8 cellular contexts compared by ENCODE assay signal in genomic region chr3:122415762-122416654, GRCh38. TPM values are rescaled to one million over a fixed set of nuclear protein-coding genes. Genes with fewer than 3 reads are reported as not detected.
DNase-seq lines count a peak whose midpoint lies in the region; ATAC-seq and TF ChIP-seq lines count a peak whose summit lies in the region.

WDR5B (minus strand) TSS chr3:122416062; CDS start chr3:122415528, 534 bp downstream.

- POLR2A ChIA-PET in AG04450 (lab: Yijun Ruan, JAX): interaction anchor here (0.6 to 1.1 kb wide), 5 partner anchors 23 to 978 kb away, joined by 3 to 5 read pairs (median 3); partner anchors contain the start of genes FAM162A and MIX23

- 0% methylated on average over 48 of the region's 48 CpGs for WGBS in lung, 2 donors

- CTCF ChIA-PET in AG04450 (lab: Charles Lee): interaction anchor here (0.6 to 2.9 kb wide), 4 partner anchors 17 to 263 kb away, joined by 3 to 11 read pairs (median 8); partner anchors contain the start of gene FAM162A

- DNase-seq in AG04450 (ENCODE audit: low read depth, low spot score): peak; percentile 94
- DNase-seq in GM19240 (ENCODE audit: insufficient read length, low spot score): peak; percentile 90
- peak; percentile 99 for DNase-seq in activated CD4-positive, alpha-beta T cell treated with anti-CD3 and anti-CD28 coated beads for 4 hours
- DNase-seq in lung (ENCODE audit: low spot score): peak; percentile 97
- peak; percentile 100 for DNase-seq in stimulated activated CD8-positive, alpha-beta memory T cell treated with anti-CD3 and anti-CD28 coated beads, Interleukin-12 subunit alpha, Interleukin-12 subunit beta, amount 100 ng/mL, for 1 hour (ENCODE audit: low read depth)
- DNase-seq in GOT3 (lab: John Stamatoyannopoulos, UW): no peak

- peak within 1 kb of the TSS; percentile 90 for H3K27ac ChIP-seq in AG04450 (ENCODE audit: low read depth, low read length)
- H3K27ac ChIP-seq in duodenal mucosa (ENCODE audit: low read depth, low read length): peak within 1 kb of the TSS; percentile 78
- peak within 1 kb of the TSS; percentile 85 to 92 for H3K27ac ChIP-seq in lung (ENCODE audit: low read depth in 1 of 2, low read length in 1 of 2)

- H3K9me3 ChIP-seq in AG04450 (ENCODE audit: control insufficient read depth, insufficient read depth, low read length): no peaks in the 10 kb centered on the region
- no peaks in the 10 kb centered on the region for H3K9me3 ChIP-seq in duodenal mucosa (ENCODE audit: control insufficient read depth in 1 of 2, low read length in 2 of 2)
- no peaks in the 10 kb centered on the region for H3K9me3 ChIP-seq in lung (ENCODE audit: control insufficient read depth in 2 of 2, insufficient read depth in 1 of 2, low read length in 1 of 2)

- peak within 1 kb of the TSS; percentile 77 to 78 for H3K9ac ChIP-seq in duodenal mucosa (ENCODE audit: low read depth in 1 of 2, low read length in 2 of 2)

- TF ChIP-seq CTCF in AG04450 (IDR thresholded peaks at IDR 0.05; ENCODE audit: low read depth, low read length): 0 out of 2 replicates have a peak, but pooled peaks have one; percentile 23
- TF ChIP-seq CTCF in lung (IDR thresholded peaks at IDR 0.05; ENCODE audit: control extremely low read depth, extremely low read depth): no peak

- H3K4me3 ChIP-seq in AG04450 (ENCODE audit: low read depth, low read length): peak within 1 kb of the TSS; percentile 95
- H3K4me3 ChIP-seq in duodenal mucosa (ENCODE audit: low read depth in 1 of 2, low read length in 2 of 2): peak within 1 kb of the TSS; percentile 84 to 86
- peak within 1 kb of the TSS; percentile 51 for H3K4me3 ChIP-seq in lung

- peaks cover under 1 to 5% of the 10 kb centered on the region in 2 donors for H3K36me3 ChIP-seq in duodenal mucosa (ENCODE audit: control insufficient read depth in 1 of 2, insufficient read depth in 2 of 2, low read length in 2 of 2)
- H3K36me3 ChIP-seq in lung (ENCODE audit: control insufficient read depth in 2 of 2, insufficient read depth in 2 of 2, low read length in 2 of 2): peaks cover 4 to 5% of the 10 kb centered on the region in 2 donors

- H3K4me1 ChIP-seq in duodenal mucosa (ENCODE audit: control insufficient read depth in 1 of 2, insufficient read depth in 2 of 2, low read length in 2 of 2) (peaks cover 9 to 19% of the 10 kb centered on the region in 2 donors), lung (ENCODE audit: control insufficient read depth in 2 of 2, insufficient read depth in 2 of 2, low read length in 2 of 2) (peaks cover 6 to 11% of the 10 kb centered on the region in 2 donors)

- peak; percentile 87 for ATAC-seq in HG03460 (IDR thresholded peaks at IDR 0.05; ENCODE audit: unreplicated experiment)
- peak; percentile 93 for ATAC-seq in lung (ENCODE audit: insufficient read depth, low FRiP score)

- H3K27me3 ChIP-seq in AG04450 (ENCODE audit: control insufficient read depth, insufficient read depth, low read length) (no peaks in the 10 kb centered on the region), duodenal mucosa (ENCODE audit: control insufficient read depth in 1 of 2, insufficient read depth in 2 of 2, low read length in 2 of 2) (no peaks in the 10 kb centered on the region), lung (ENCODE audit: control insufficient read depth, insufficient read depth) (no peaks in the 10 kb centered on the region)

RNA-seq across cellular contexts. Expression of gene WDR5B, which starts in this region (rescaled TPM):
- polyA plus RNA-seq in AG04450 (2011; rRNA removed) (5.7 and 8.5 TPM in 2 replicates), lung (1 to 10 TPM; 2.8 to 3.6 TPM)
- 3.9 and 6.0 TPM in 2 replicates for polyA minus RNA-seq in AG04450 (2011; rRNA and poly(A)+ RNA removed)
- 1 to 10 TPM; 6.3 to 7.5 TPM for total RNA-seq in lung
